In genomic region chr1:200890818-200891773, GRCh38 we compare ENCODE assay signal across 1 cellular context.
TF ChIP-seq lines count a peak whose summit lies in the region.

No MANE protein-coding gene starts in this region.

TF ChIP-seq in HepG2, 621 proteins besides CTCF, POLR2A, EP300 and RAD21 (continued from another document):
- TF ChIP-seq SMYD3 (CRISPR knock-in tag; IDR thresholded peaks at IDR 0.05), result peak; percentile 24; the same call in 1 of the 2 replicates
- no peak; the same call in 1 of the 2 replicates for TF ChIP-seq CBX5 (CRISPR knock-in tag; IDR thresholded peaks at IDR 0.05; ENCODE audit: borderline replicate concordance)
- TF ChIP-seq SKIL (CRISPR knock-in tag; IDR thresholded peaks at IDR 0.05; ENCODE audit: borderline replicate concordance), result 0 out of 2 replicates have a peak, but pooled peaks have one; percentile 16
- TF ChIP-seq ATF7 (IDR thresholded peaks at IDR 0.05), result peak; percentile 70
- TF ChIP-seq ATF7 (CRISPR knock-in tag; IDR thresholded peaks at IDR 0.05), result no peak
- TF ChIP-seq ZNF256 (CRISPR knock-in tag; conservative IDR thresholded peaks at IDR 0.05), result no peak
- TF ChIP-seq ZNF629 (CRISPR knock-in tag; conservative IDR thresholded peaks at IDR 0.05), result 0 out of 2 replicates have a peak, but pooled peaks have one; percentile 4
- peak; percentile 78 to 83; a peak in 3 of 4 replicates for TF ChIP-seq HMGXB4 (CRISPR knock-in tag; IDR thresholded peaks at IDR 0.05; ENCODE audit: borderline replicate concordance in 1 of 2, low read depth in 1 of 2)
- 0 out of 2 replicates have a peak, but pooled peaks have one; percentile 21 for TF ChIP-seq CC2D1A (CRISPR knock-in tag; IDR thresholded peaks at IDR 0.05)
- TF ChIP-seq GFI1 (CRISPR knock-in tag; IDR thresholded peaks at IDR 0.05; ENCODE audit: borderline replicate concordance), result no peak
- peak; percentile 77; the same call in 1 of the 2 replicates for TF ChIP-seq YEATS4 (CRISPR knock-in tag; IDR thresholded peaks at IDR 0.05; ENCODE audit: borderline replicate concordance)
- TF ChIP-seq NONO (IDR thresholded peaks at IDR 0.05), result no peak
- peak; percentile 60 for TF ChIP-seq NONO (CRISPR knock-in tag; conservative IDR thresholded peaks at IDR 0.05)
